Comparison of ENCODE assay signal across 9 cellular contexts in the genomic region with DNA sequence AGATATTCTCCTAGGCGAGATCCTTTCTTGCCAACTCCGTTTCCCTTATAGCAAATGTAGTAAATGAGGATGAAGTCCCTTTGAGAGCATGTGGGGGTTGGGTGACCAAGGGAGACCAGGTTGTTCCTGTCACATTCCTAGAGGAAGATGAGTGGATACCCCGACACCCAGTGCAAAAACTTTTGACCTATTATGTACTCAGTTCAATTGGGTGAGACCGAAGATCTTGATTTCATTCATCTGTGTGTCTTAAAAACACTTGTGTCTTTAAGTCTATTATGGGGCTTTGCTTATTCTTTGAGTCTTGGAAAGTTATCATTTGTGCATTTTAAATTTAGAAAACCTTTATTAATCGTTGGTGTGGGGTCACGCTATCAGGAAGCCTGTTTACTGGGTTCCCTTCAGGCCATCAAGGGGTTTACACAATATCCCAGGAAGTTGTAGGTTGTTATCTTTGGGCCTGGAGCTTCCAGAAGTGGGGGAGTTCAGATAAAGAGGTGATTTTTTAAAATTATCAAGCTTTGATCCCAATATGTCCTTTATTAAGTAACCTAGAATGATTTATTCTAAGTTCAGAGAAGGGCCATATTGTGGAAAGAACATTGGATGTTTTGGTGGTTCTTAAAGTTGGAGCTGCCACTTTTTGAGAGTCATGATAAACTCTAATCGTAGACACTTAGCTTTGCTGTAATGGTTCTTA. TPM values are rescaled to one million over a fixed set of nuclear protein-coding genes. Genes with fewer than 3 reads are reported as not detected.
A peak's percentile ranks its signal among the peaks of the same experiment; 100 is the strongest.
DNase-seq lines count a peak whose midpoint lies in the region; ATAC-seq and TF ChIP-seq lines count a peak whose summit lies in the region.
"Had no signal": no experiment of that assay in that cellular context is flagged by ENCODE, and none has a peak within 500 bp of the region (broad histone marks: within the 10 kb centered on the region; RNA-seq: fewer than 3 reads in every experiment).

No MANE protein-coding gene starts in this region.

- no peaks in the 10 kb centered on the region for H3K36me3 ChIP-seq in iPS-15b (ENCODE audit: control insufficient read depth, insufficient read depth, low read length)

- TF ChIP-seq POLR2A in GM19099 (IDR thresholded peaks at IDR 0.05; ENCODE audit: extremely low read depth, insufficient read length, low read depth), result peak; percentile 29

- peaks cover 75% of the 10 kb centered on the region for H3K27me3 ChIP-seq in iPS-15b (ENCODE audit: control insufficient read depth, insufficient read depth, low read length)

- ATAC-seq in activated naive CD8-positive, alpha-beta T cell treated with anti-CD3 and anti-CD28 coated beads, Interleukin-2, amount 10 ng/mL, durations not matched to agents 7 days and 5 days (ENCODE audit: low read depth), result no peak
- no peak for ATAC-seq in HG03457 (IDR thresholded peaks at IDR 0.05; ENCODE audit: unreplicated experiment)

- H3K36me3 Mint-ChIP-seq in activated naive CD8-positive, alpha-beta T cell treated with anti-CD3 and anti-CD28 coated beads, Interleukin-2, amount 10 ng/mL, durations not matched to agents 7 days and 5 days, result no peaks in the 10 kb centered on the region

- H3K4me1 Mint-ChIP-seq in activated naive CD8-positive, alpha-beta T cell treated with anti-CD3 and anti-CD28 coated beads, Interleukin-2, amount 10 ng/mL, durations not matched to agents 7 days and 5 days, result peaks cover 3% of the 10 kb centered on the region

- no peak for DNase-seq in activated naive CD8-positive, alpha-beta T cell treated with anti-CD3 and anti-CD28 coated beads, Interleukin-2, amount 10 ng/mL, durations not matched to agents 7 days and 5 days
- DNase-seq in skeletal muscle cell (ENCODE audit: low read depth) (no peak), Kasumi-1 (lab: John Stamatoyannopoulos, UW) (no peak)
- DNase-seq in activated T-cell treated with anti-CD3 and anti-CD28 coated beads, Interleukin-2, amount 50 U/mL, for 1 hour, result no peak
- DNase-seq in activated CD4-positive, alpha-beta T cell treated with anti-CD3 and anti-CD28 coated beads for 48 hours, result no peak
- DNase-seq: NCI-H2227 treated with DMSO at 0.1 percent for 48 hours had no signal

- H3K4me1 ChIP-seq in iPS-15b (ENCODE audit: control insufficient read depth, insufficient read depth, low read length), result peaks cover 25% of the 10 kb centered on the region

- H3K4me3 Mint-ChIP-seq in activated naive CD8-positive, alpha-beta T cell treated with anti-CD3 and anti-CD28 coated beads, Interleukin-2, amount 10 ng/mL, durations not matched to agents 7 days and 5 days, result peak overlapping the region; percentile 37

- no peaks in the 10 kb centered on the region for H3K9me3 Mint-ChIP-seq in activated naive CD8-positive, alpha-beta T cell treated with anti-CD3 and anti-CD28 coated beads, Interleukin-2, amount 10 ng/mL, durations not matched to agents 7 days and 5 days

- no peaks in the 10 kb centered on the region for H3K9me3 ChIP-seq in iPS-15b (ENCODE audit: control insufficient read depth, insufficient read depth, low read length)

- H3K27me3 Mint-ChIP-seq in activated naive CD8-positive, alpha-beta T cell treated with anti-CD3 and anti-CD28 coated beads, Interleukin-2, amount 10 ng/mL, durations not matched to agents 7 days and 5 days, result peaks cover 59% of the 10 kb centered on the region

- H3K4me3 ChIP-seq in iPS-15b (ENCODE audit: low read depth, low read length) (peak overlapping the region; percentile 10), skeletal muscle cell (ENCODE audit: low read depth, low read length) (peak overlapping the region; percentile 92)

- no peak overlapping the region for H3K9ac ChIP-seq in iPS-15b (ENCODE audit: low read depth, low read length)

- POLR2A ChIA-PET in activated naive CD8-positive, alpha-beta T cell treated with anti-CD3 and anti-CD28 coated beads, Interleukin-2, amount 10 ng/mL, durations not matched to agents 7 days and 5 days (lab: Charles Lee), result no interaction called here

- no peak overlapping the region for H3K27ac Mint-ChIP-seq in activated naive CD8-positive, alpha-beta T cell treated with anti-CD3 and anti-CD28 coated beads, Interleukin-2, amount 10 ng/mL, durations not matched to agents 7 days and 5 days

RNA-seq across cellular contexts. Expression of a gene that starts 2.8 kb away (rescaled TPM):
- 10 to 100 TPM; 12.1 to 12.7 TPM for total RNA-seq in activated naive CD8-positive, alpha-beta T cell treated with anti-CD3 and anti-CD28 coated beads, Interleukin-2, amount 10 ng/mL, durations not matched to agents 7 days and 5 days
